9 cellular contexts compared by ENCODE assay signal in the genomic region with DNA sequence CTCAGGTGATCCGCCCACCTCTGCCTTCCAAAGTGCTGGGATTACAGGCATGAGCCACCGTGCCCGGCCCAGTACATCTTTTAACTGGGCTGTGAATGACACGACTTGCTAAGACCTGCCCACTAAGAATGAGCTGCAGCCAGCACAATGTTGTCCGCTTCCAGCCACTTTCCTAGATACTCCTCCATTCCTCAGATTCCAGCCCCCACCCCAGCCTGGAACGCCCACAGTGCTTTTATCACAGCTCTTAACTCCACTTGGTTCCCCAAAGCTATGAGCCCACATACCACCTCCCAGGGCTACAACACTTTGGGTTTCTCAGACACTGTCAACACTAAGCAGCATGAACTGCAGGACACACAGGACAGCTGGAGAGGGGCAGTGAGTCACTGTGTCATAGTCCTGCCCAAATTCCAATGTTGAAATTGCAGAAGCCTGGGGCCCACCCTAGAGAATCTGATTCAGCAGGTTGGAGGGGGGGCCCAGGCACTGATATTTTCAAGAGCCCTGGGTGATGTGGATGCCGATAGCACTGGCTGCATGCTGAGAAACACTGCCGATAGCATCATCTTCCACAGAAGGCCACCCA. TPM values are rescaled to one million over a fixed set of nuclear protein-coding genes. Genes with fewer than 3 reads are reported as not detected.
DNase-seq lines count a peak whose midpoint lies in the region; TF ChIP-seq lines count a peak whose summit lies in the region.
"Had no signal": no experiment of that assay in that cellular context is flagged by ENCODE, and none has a peak within 500 bp of the region (broad histone marks: within the 10 kb centered on the region; RNA-seq: fewer than 3 reads in every experiment).

No MANE protein-coding gene starts in this region.

- no peak overlapping the region for H3K4me2 ChIP-seq in mammary epithelial cell (ENCODE audit: insufficient read depth, low read depth, low read length)

- H2AFZ ChIP-seq in mammary epithelial cell (ENCODE audit: low read depth, low read length): peak overlapping the region; percentile 43

- H3K36me3 ChIP-seq in mammary epithelial cell (ENCODE audit: insufficient read depth, low read length) (no peaks in the 10 kb centered on the region), muscle layer of duodenum (ENCODE audit: control insufficient read depth in 1 of 2, insufficient read depth in 2 of 2, low read length in 2 of 2) (no peaks in the 10 kb centered on the region)

- no peak for TF ChIP-seq CTCF in mammary epithelial cell (conservative IDR thresholded peaks at IDR 0.05 in 1 of 2, IDR thresholded peaks at IDR 0.05 in 1 of 2; ENCODE audit: extremely low read depth in 1 of 2, insufficient read depth in 1 of 2, low read depth in 1 of 2, low read length in 2 of 2)

- H3K4me1 ChIP-seq in mammary epithelial cell (ENCODE audit: insufficient read depth, low read length) (peaks cover 42% of the 10 kb centered on the region), muscle layer of duodenum (ENCODE audit: control insufficient read depth in 1 of 2, insufficient read depth in 2 of 2, low read length in 2 of 2) (no peaks in the 10 kb centered on the region)

- H3K9ac ChIP-seq in mammary epithelial cell (ENCODE audit: insufficient read depth, low read length): no peak overlapping the region

- in situ Hi-C loops in mammary epithelial cell (cut with MboI; ENCODE audit: low sequenced_read_pairs in 2 of 2): loop anchor here in 1 of 2 donors (10.0 kb wide), 1 partner anchor 64 kb away; the partner anchor contains the start of gene H3-3A

- dilution Hi-C loops in mammary epithelial cell (cut with HindIII; ENCODE audit: low sequenced_read_pairs): no loop called here

- H3K79me2 ChIP-seq in mammary epithelial cell (ENCODE audit: insufficient read depth, low read length): no peaks in the 10 kb centered on the region

- H4K20me1 ChIP-seq in mammary epithelial cell (ENCODE audit: insufficient read depth, low read length): no peaks in the 10 kb centered on the region

- no TSS peak for BruUV-seq in mammary epithelial cell (replicated peaks; lab: Mats Ljungman, UMichigan)

- intact Hi-C loops in mammary epithelial cell (cut with micrococcal nuclease): loop anchor here (2.0 to 10.0 kb wide), 3 partner anchors 14 to 496 kb away; partner anchors contain the start of gene PARP1

- H3K9me3 ChIP-seq in mammary epithelial cell (replicated peaks; ENCODE audit: insufficient read depth, low read length) (no peaks in the 10 kb centered on the region), muscle layer of duodenum (ENCODE audit: control insufficient read depth in 1 of 2, low read length in 2 of 2) (no peaks in the 10 kb centered on the region)

- DNase-seq in AG20443 (ENCODE audit: low spot score): peak; percentile 81
- peak; percentile 80 for DNase-seq in HT-29 (ENCODE audit: low spot score)
- DNase-seq in mammary epithelial cell: peak; percentile 74
- DNase-seq in NOMO-1 treated with DMSO at 0.1 percent for 48 hours (lab: John Stamatoyannopoulos, UW; ENCODE audit: unreplicated experiment): no peak
- DNase-seq in NCI-H2029 (lab: John Stamatoyannopoulos, UW): no peak
- DNase-seq in SK-N-DZ (ENCODE audit: low spot score): no peak
- no peak for DNase-seq in activated naive CD4-positive, alpha-beta T cell treated with Interleukin-2 at 50 U/mL for 16 hours
- DNase-seq: stimulated activated CD4-positive, alpha-beta T cell treated with anti-CD3 and anti-CD28 coated beads, Interleukin-2, amount 100 ng/mL, for 24 hours had no signal

- CTCF ChIA-PET in mammary epithelial cell (lab: Charles Lee; ENCODE audit: low non-redundant PET): interaction anchor here (0.9 kb wide), 1 partner anchor 205 kb away, joined by 3 read pairs; no protein-coding TSS in a partner anchor

- H3K27me3 ChIP-seq in mammary epithelial cell (ENCODE audit: insufficient read depth, low read length) (no peaks in the 10 kb centered on the region), muscle layer of duodenum (ENCODE audit: low read depth, low read length) (no peaks in the 10 kb centered on the region)

- H3K4me3 ChIP-seq in mammary epithelial cell (replicated peaks in 1 of 3; ENCODE audit: insufficient read depth in 1 of 3, low read depth in 2 of 3, low read length in 3 of 3) (no peak overlapping the region), muscle layer of duodenum (ENCODE audit: low read depth in 1 of 2, low read length in 2 of 2) (no peak overlapping the region)

- no peak overlapping the region for H3K27ac ChIP-seq in mammary epithelial cell (ENCODE audit: insufficient read depth, low read depth, low read length)
- H3K27ac ChIP-seq in muscle layer of duodenum (ENCODE audit: low read length): peak overlapping the region; percentile 49

- 70% methylated on average over 4 of the region's 8 CpGs for WGBS in mammary epithelial cell (ENCODE audit: low coverage, missing lambda C conversion rate)

RNA-seq across cellular contexts. Expression of gene ACBD3, which starts 58.0 kb away (rescaled TPM):
- total RNA-seq in HT-29 (2014; rRNA removed; shearing (Covaris generic)): 20.0 and 20.5 TPM in 2 replicates
- 10 to 100 TPM; 50.3 to 53.2 TPM for total RNA-seq in mammary epithelial cell
- 21.4 TPM for polyA plus RNA-seq in mammary epithelial cell
- polyA minus RNA-seq in mammary epithelial cell: 27.1 TPM
- 15.2 and 17.6 TPM in 2 replicates for polyA plus RNA-seq in SK-N-DZ (2014; cell fraction: cytosol; rRNA removed)
- polyA plus RNA-seq in SK-N-DZ (2014; cell fraction: nucleus; rRNA removed): 8.7 and 9.8 TPM in 2 replicates

Comparison
In these comparisons a context has a peak if more than half of its experiments do, and no peak if none do; other contexts are left out.
1. DNase-seq: peak in AG20443 (single experiment), HT-29 (single experiment) and mammary epithelial cell (single experiment); none in NOMO-1 treated with DMSO at 0.1 percent for 48 hours (single experiment), NCI-H2029 (single experiment), SK-N-DZ (single experiment) and activated naive CD4-positive, alpha-beta T cell treated with Interleukin-2 at 50 U/mL for 16 hours (single experiment).